10 cellular contexts compared by ENCODE assay signal in genomic region chr4:153483432-153484418, GRCh38. TPM values are rescaled to one million over a fixed set of nuclear protein-coding genes. Genes with fewer than 3 reads are reported as not detected.
DNase-seq lines count a peak whose midpoint lies in the region; ATAC-seq, FAIRE-seq and TF ChIP-seq lines count a peak whose summit lies in the region.
"Had no signal": no experiment of that assay in that cellular context is flagged by ENCODE, and none has a peak within 500 bp of the region (broad histone marks: within the 10 kb centered on the region; RNA-seq: fewer than 3 reads in every experiment).

No MANE protein-coding gene starts in this region.

- TF ChIP-seq RAD21 in liver (IDR thresholded peaks at IDR 0.05) (peak in 1 of 2 donors; percentile 28), HepG2 (CRISPR knock-in tag; IDR thresholded peaks at IDR 0.05) (no peak)

- no peaks in the 10 kb centered on the region for H3K9me3 Mint-ChIP-seq in activated naive CD8-positive, alpha-beta T cell treated with anti-CD3 and anti-CD28 coated beads for 36 hours

- CTCF ChIA-PET in HepG2 (lab: Yijun Ruan, JAX; ENCODE audit: low intra/inter-chr PET ratio, low total read pairs): no interaction called here

- no peak for ATAC-seq in HepG2
- ATAC-seq in lung (ENCODE audit: insufficient read depth, low FRiP score): no peak
- ATAC-seq in GM19395 (IDR thresholded peaks at IDR 0.05; ENCODE audit: unreplicated experiment): no peak

- H3K9ac ChIP-seq in liver (ENCODE audit: low read depth in 1 of 2, low read length in 2 of 2) (peak overlapping the region; percentile 8 to 75), HepG2 (ENCODE audit: insufficient read depth, low read depth, low read length) (no peak overlapping the region)

- H2AFZ ChIP-seq in HepG2 (ENCODE audit: low read length): no peak overlapping the region

- H3K36me3 ChIP-seq in liver (ENCODE audit: control insufficient read depth in 4 of 4, insufficient read depth in 3 of 4, low read depth in 1 of 4, low read length in 3 of 4) (no peaks in the 10 kb centered on the region), HepG2 (replicated peaks in 1 of 2; ENCODE audit: control insufficient read depth in 1 of 2, insufficient read depth in 2 of 2, low read length in 2 of 2) (no peaks in the 10 kb centered on the region; a peak in 1 of 5 replicates), lung (ENCODE audit: control insufficient read depth in 2 of 2, insufficient read depth in 2 of 2, low read length in 2 of 2) (peaks cover 0 to 1% of the 10 kb centered on the region in 2 donors), vagina (no peaks in the 10 kb centered on the region), prostate gland (no peaks in the 10 kb centered on the region)

- POLR2A ChIA-PET in HepG2 (lab: Yijun Ruan, JAX): no interaction called here

- TF ChIP-seq EP300 in HepG2 (IDR thresholded peaks at IDR 0.05; ENCODE audit: low read depth in 2 of 2, low read length in 2 of 2) (no peak), HepG2 (CRISPR knock-in tag; IDR thresholded peaks at IDR 0.05; ENCODE audit: borderline replicate concordance) (no peak)

- DNase-seq in HepG2 (ENCODE audit: low spot score) (no peak), lung (ENCODE audit: low spot score) (no peak), vagina (ENCODE audit: extremely low spot score in 2 of 2) (no peak), prostate gland (ENCODE audit: low spot score) (no peak)
- no peak for DNase-seq in activated naive CD8-positive, alpha-beta T cell treated with anti-CD3 and anti-CD28 coated beads for 36 hours
- DNase-seq in stimulated activated CD4-positive, alpha-beta T cell treated with anti-CD3 and anti-CD28 coated beads, Interleukin-4, amount 100 ng/mL, for 1 hour: no peak
- DNase-seq: DMS 273 treated with DMSO at 0.1 percent for 48 hours had no signal

- no peaks in the 10 kb centered on the region for H3K27me3 Mint-ChIP-seq in activated naive CD8-positive, alpha-beta T cell treated with anti-CD3 and anti-CD28 coated beads for 36 hours

- no peaks in the 10 kb centered on the region for H3K79me2 ChIP-seq in HepG2 (ENCODE audit: insufficient read depth, low read length)

- FAIRE-seq in HepG2 (lab: Jason Lieb, UNC): no peak

- H3K4me3 ChIP-seq in liver (ENCODE audit: low read depth in 1 of 3, low read length in 3 of 3): peak overlapping the region in 1 of 3 donors; percentile 35
- H3K4me3 ChIP-seq in HepG2 (replicated peaks in 1 of 3; ENCODE audit: insufficient read depth in 1 of 3, low read depth in 2 of 3, low read length in 3 of 3): no peak overlapping the region
- H3K4me3 ChIP-seq in lung: no peak overlapping the region
- no peak overlapping the region for H3K4me3 ChIP-seq in vagina
- no peak overlapping the region for H3K4me3 ChIP-seq in prostate gland
- H3K4me3 ChIP-seq: skin epidermis had no signal

- H3K27ac Mint-ChIP-seq in activated naive CD8-positive, alpha-beta T cell treated with anti-CD3 and anti-CD28 coated beads for 36 hours: peak overlapping the region; percentile 32

- WGBS in liver: 42% methylated on average over 10 of the region's 10 CpGs
- 85% methylated on average over 10 of the region's 10 CpGs for WGBS in HepG2 (ENCODE audit: low lambda C conversion rate)
- WGBS in lung, 2 donors: 51 to 67% methylated on average over 10 of the region's 10 CpGs
- WGBS in prostate gland: 70% methylated on average over 10 of the region's 10 CpGs

- peak overlapping the region; percentile 11 for H3K4me3 Mint-ChIP-seq in activated naive CD8-positive, alpha-beta T cell treated with anti-CD3 and anti-CD28 coated beads for 36 hours

- H4K20me1 ChIP-seq in HepG2 (ENCODE audit: insufficient read depth, low read length): no peaks in the 10 kb centered on the region

- intact Hi-C loops in HepG2 (cut with micrococcal nuclease; ENCODE audit: unreplicated experiment): no loop called here
- intact Hi-C loops in vagina (cut with DNase I): loop anchor here (10.0 kb wide), 1 partner anchor 71 kb away; no protein-coding TSS in a partner anchor
- intact Hi-C loops in prostate gland (cut with DNase I): loop anchor here (5.0 kb wide), 1 partner anchor 84 kb away; no protein-coding TSS in a partner anchor

- in situ Hi-C loops in HepG2 (cut with HindIII; ENCODE audit: extremely low pct_ligation_motif_present, low pct_unique_long_range_greater_than_20kb): no loop called here

- peaks cover 71% of the 10 kb centered on the region for H3K4me1 Mint-ChIP-seq in activated naive CD8-positive, alpha-beta T cell treated with anti-CD3 and anti-CD28 coated beads for 36 hours

- peak overlapping the region; percentile 66 to 68 for H3K27ac ChIP-seq in liver (ENCODE audit: low read depth in 1 of 2, low read length in 2 of 2)
- H3K27ac ChIP-seq in HepG2 (ENCODE audit: extremely low read length, insufficient read depth, low read length): no peak overlapping the region
- peak overlapping the region; percentile 65 to 77 for H3K27ac ChIP-seq in lung (ENCODE audit: low read depth in 1 of 2, low read length in 1 of 2)
- peak overlapping the region; percentile 44 for H3K27ac ChIP-seq in vagina
- H3K27ac ChIP-seq in prostate gland: no peak overlapping the region

- H3K27me3 ChIP-seq in liver (ENCODE audit: control insufficient read depth in 4 of 4, insufficient read depth in 4 of 4, low read length in 3 of 4) (no peaks in the 10 kb centered on the region), HepG2 (ENCODE audit: control insufficient read depth in 1 of 2, insufficient read depth in 2 of 2, low read length in 2 of 2) (no peaks in the 10 kb centered on the region), lung (ENCODE audit: control insufficient read depth, insufficient read depth) (no peaks in the 10 kb centered on the region), vagina (no peaks in the 10 kb centered on the region), prostate gland (replicated peaks; ENCODE audit: insufficient read depth) (no peaks in the 10 kb centered on the region)

- no TSS peak for BruUV-seq in HepG2 (replicated peaks; lab: Mats Ljungman, UMichigan)

- H3K4me1 ChIP-seq in liver (ENCODE audit: control insufficient read depth in 4 of 4, insufficient read depth in 4 of 4, low read length in 3 of 4) (peaks cover 0 to 14% (median 7%) of the 10 kb centered on the region in 4 donors), HepG2 (ENCODE audit: insufficient read depth, low read length) (peaks cover 17% of the 10 kb centered on the region), lung (ENCODE audit: control insufficient read depth in 2 of 2, insufficient read depth in 2 of 2, low read length in 2 of 2) (peaks cover 4 to 21% of the 10 kb centered on the region in 2 donors), vagina (peaks cover 37% of the 10 kb centered on the region), prostate gland (replicated peaks) (no peaks in the 10 kb centered on the region)

- H3K9me3 ChIP-seq in liver (ENCODE audit: control insufficient read depth in 4 of 4, low read length in 3 of 4) (no peaks in the 10 kb centered on the region), HepG2 (ENCODE audit: low read length) (no peaks in the 10 kb centered on the region), lung (ENCODE audit: control insufficient read depth in 2 of 2, insufficient read depth in 1 of 2, low read length in 1 of 2) (no peaks in the 10 kb centered on the region), vagina (no peaks in the 10 kb centered on the region), prostate gland (no peaks in the 10 kb centered on the region)

- peaks cover 23% of the 10 kb centered on the region for H3K36me3 Mint-ChIP-seq in activated naive CD8-positive, alpha-beta T cell treated with anti-CD3 and anti-CD28 coated beads for 36 hours

- H3K4me2 ChIP-seq in HepG2 (ENCODE audit: low read depth, low read length): no peak overlapping the region

- TF ChIP-seq CTCF in liver (IDR thresholded peaks at IDR 0.05; ENCODE audit: low read depth, low read length, missing input control) (no peak), HepG2 (CRISPR knock-in tag; IDR thresholded peaks at IDR 0.05) (no peak), lung (IDR thresholded peaks at IDR 0.05; ENCODE audit: control extremely low read depth, extremely low read depth) (no peak), vagina (IDR thresholded peaks at IDR 0.05) (no peak), prostate gland (IDR thresholded peaks at IDR 0.05) (no peak)

- no peak for TF ChIP-seq POLR2A in HepG2 (IDR thresholded peaks at IDR 0.05; ENCODE audit: insufficient read depth in 1 of 2, low read depth in 2 of 2, low read length in 2 of 2)
- no peak for TF ChIP-seq POLR2A in vagina (IDR thresholded peaks at IDR 0.05)
- no peak for TF ChIP-seq POLR2A in prostate gland (IDR thresholded peaks at IDR 0.05)

TF ChIP-seq in liver, 16 proteins besides CTCF, POLR2A, EP300 and RAD21 (continues in another document):
- no peak for TF ChIP-seq SP1 (IDR thresholded peaks at IDR 0.05)

RNA-seq across cellular contexts. Expression of gene TMEM131L, which starts 17.6 kb away (rescaled TPM):
- 10 to 100 TPM; 18.7 to 41.3 TPM for total RNA-seq in liver
- polyA plus RNA-seq in liver: 1 to 10 TPM; 4.9 to 7.2 TPM
- total RNA-seq in HepG2 (2016; rRNA removed; fragmentation: Illumina TruSeq; extraction: Trizol): 2.4 and 4.5 TPM in 2 replicates
- 1.2 and 1.4 TPM in 2 replicates for total RNA-seq in HepG2 (2016; cell fraction: cytosol; rRNA removed; fragmentation: Illumina TruSeq; extraction: Trizol; ENCODE audit: low read depth)
- total RNA-seq in HepG2 (2016; cell fraction: insoluble cytoplasmic fraction; rRNA removed; fragmentation: Illumina TruSeq; extraction: Trizol): 2.7 and 4.5 TPM in 2 replicates
- 1.1 and 2.7 TPM in 2 replicates for total RNA-seq in HepG2 (2016; cell fraction: membrane; rRNA removed; fragmentation: Illumina TruSeq; extraction: Trizol)
- total RNA-seq in HepG2 (2016; cell fraction: nucleus; rRNA removed; fragmentation: Illumina TruSeq; extraction: Trizol): 10.8 and 10.9 TPM in 2 replicates
- 2.2 and 2.8 TPM in 2 replicates for polyA plus RNA-seq in HepG2 (2011; rRNA removed)
- 1.3 and 2.2 TPM in 2 replicates for polyA plus RNA-seq in HepG2 (2011; cell fraction: cytosol; rRNA removed)
- polyA plus RNA-seq in HepG2 (2011; cell fraction: nucleus; rRNA removed): 4.1 and 4.5 TPM in 2 replicates
- 2.3 and 5.2 TPM in 2 replicates for polyA plus RNA-seq in HepG2 (2012)
- polyA plus RNA-seq in HepG2 (2016; cell fraction: cytosol; fragmentation: Illumina TruSeq; extraction: Trizol; ENCODE audit: low read depth): 0.16 and 0.25 TPM in 2 replicates
- 1.7 and 2.1 TPM in 2 replicates for polyA plus RNA-seq in HepG2 (2016; cell fraction: insoluble cytoplasmic fraction; fragmentation: Illumina TruSeq; extraction: Trizol; ENCODE audit: low read depth)
- 0.18 and 0.30 TPM in 2 replicates for polyA plus RNA-seq in HepG2 (2016; cell fraction: membrane; fragmentation: Illumina TruSeq; extraction: Trizol; ENCODE audit: low read depth)
- polyA plus RNA-seq in HepG2 (2016; cell fraction: nucleus; fragmentation: Illumina TruSeq; extraction: Trizol; ENCODE audit: insufficient read depth, low read depth): 6.6 and 8.4 TPM in 2 replicates
- 5.2 and 8.7 TPM in 2 replicates for polyA minus RNA-seq in HepG2 (2011; rRNA and poly(A)+ RNA removed; ENCODE audit: low replicate concordance)
- 3.6 and 7.2 TPM in 2 replicates for polyA minus RNA-seq in HepG2 (2011; cell fraction: cytosol; rRNA and poly(A)+ RNA removed)
- 10.8 and 14.8 TPM in 2 replicates for polyA minus RNA-seq in HepG2 (2011; cell fraction: nucleus; rRNA and poly(A)+ RNA removed)
- 10 to 100 TPM; 45.4 to 48.1 TPM for total RNA-seq in activated naive CD8-positive, alpha-beta T cell treated with anti-CD3 and anti-CD28 coated beads for 36 hours
- total RNA-seq in lung: 10 to 100 TPM; 16.8 to 40.6 TPM
- polyA plus RNA-seq in lung: 1 to 10 TPM; 2.9 to 6.8 TPM
- 17.7 TPM for total RNA-seq in vagina
- 10 to 100 TPM in 1 of 2 donors, 1 to 10 TPM in 1; 9.3 to 12.5 TPM for total RNA-seq in prostate gland

Comparison
In these comparisons a context has a peak if more than half of its experiments do, and no peak if none do; other contexts are left out.
1. H3K27ac ChIP-seq: peak in liver (2 of 2), lung (2 of 2) and vagina (single experiment); none in HepG2 (single experiment) and prostate gland (0 of 2).